In genomic region chr19:46623915-46624502, GRCh38 we compare ENCODE assay signal across 13 cellular contexts. TPM values are rescaled to one million over a fixed set of nuclear protein-coding genes. Genes with fewer than 3 reads are reported as not detected.
DNase-seq lines count a peak whose midpoint lies in the region; ATAC-seq, FAIRE-seq and TF ChIP-seq lines count a peak whose summit lies in the region.
"Had no signal": no experiment of that assay in that cellular context is flagged by ENCODE, and none has a peak within 500 bp of the region (broad histone marks: within the 10 kb centered on the region; RNA-seq: fewer than 3 reads in every experiment).

No MANE protein-coding gene starts in this region.

- H3K27ac ChIP-seq in dorsolateral prefrontal cortex, result peak overlapping the region in 3 of 59 donors; percentile 7 to 28 (median 26)

- H3K9me3 Mint-ChIP-seq in chondrocyte (ENCODE audit: low read depth) (no peaks in the 10 kb centered on the region), osteocyte (ENCODE audit: unreplicated experiment) (no peaks in the 10 kb centered on the region)

- FAIRE-seq in frontal cortex (lab: Jason Lieb, UNC), result no peak

- H3K4me1 Mint-ChIP-seq in chondrocyte (ENCODE audit: low read depth), result peaks cover 49% of the 10 kb centered on the region
- peaks cover 41% of the 10 kb centered on the region for H3K4me1 Mint-ChIP-seq in osteocyte (ENCODE audit: unreplicated experiment)

- no peak for TF ChIP-seq CTCF in AG09309 (IDR thresholded peaks at IDR 0.05; ENCODE audit: control insufficient read depth, insufficient read depth, low read depth, low read length, missing control alignments)
- no peak for TF ChIP-seq CTCF in GM12865 (IDR thresholded peaks at IDR 0.05; ENCODE audit: insufficient read depth, low read depth, low read length, missing control alignments)
- no peak for TF ChIP-seq CTCF in chondrocyte (IDR thresholded peaks at IDR 0.05)
- no peak for TF ChIP-seq CTCF in osteocyte (IDR thresholded peaks at IDR 0.05)
- no peak for TF ChIP-seq CTCF in dorsolateral prefrontal cortex (IDR thresholded peaks at IDR 0.05 in 54 of 56, conservative IDR thresholded peaks at IDR 0.05 in 2 of 56; ENCODE audit: low read depth in 1 of 56, partially characterized antibody in 56 of 56)

- no peak for DNase-seq in AG09309 (ENCODE audit: low read depth)
- no peak for DNase-seq in GM12865 (ENCODE audit: low read depth)
- no peak for DNase-seq in chondrocyte (ENCODE audit: low spot score)
- DNase-seq in osteocyte (ENCODE audit: extremely low spot score, unreplicated experiment), result no peak
- DNase-seq in dorsolateral prefrontal cortex, result no peak
- DNase-seq in frontal cortex (ENCODE audit: low spot score in 2 of 2), result no peak
- no peak for DNase-seq in HUDEP-2 (lab: John Stamatoyannopoulos, UW; ENCODE audit: unreplicated experiment in 76 of 76)
- DNase-seq: effector CD4-positive, alpha-beta T cell; NCI-H82; stimulated activated CD4-positive, alpha-beta T cell treated with anti-CD3 and anti-CD28 coated beads, Interleukin-15, amount 100 ng/mL, for 24 hours had no signal

- intact Hi-C loops in dorsolateral prefrontal cortex (cut with DNase I), result no loop called here

- H3K4me3 Mint-ChIP-seq in chondrocyte (ENCODE audit: unreplicated experiment) (peak overlapping the region; percentile 65), osteocyte (ENCODE audit: unreplicated experiment) (no peak overlapping the region)

- peak overlapping the region; percentile 65 for H3K27ac Mint-ChIP-seq in chondrocyte (ENCODE audit: unreplicated experiment)
- peak overlapping the region; percentile 57 for H3K27ac Mint-ChIP-seq in osteocyte (ENCODE audit: unreplicated experiment)

- no peak for ATAC-seq in GM21619 (IDR thresholded peaks at IDR 0.05; ENCODE audit: unreplicated experiment)

- H3K27me3 Mint-ChIP-seq in chondrocyte (ENCODE audit: low read depth) (no peaks in the 10 kb centered on the region), osteocyte (ENCODE audit: unreplicated experiment) (no peaks in the 10 kb centered on the region)

- H3K36me3 Mint-ChIP-seq in chondrocyte (ENCODE audit: low read depth) (no peaks in the 10 kb centered on the region), osteocyte (ENCODE audit: unreplicated experiment) (no peaks in the 10 kb centered on the region)

- H3K27me3 ChIP-seq in dorsolateral prefrontal cortex, result no peaks in the 10 kb centered on the region

- H3K4me3 ChIP-seq in AG09309 (ENCODE audit: control insufficient read depth, low read depth, low read length) (peak overlapping the region; percentile 9; the same call in 1 of the 2 replicates), GM12865 (ENCODE audit: low read depth, low read length) (peak overlapping the region; percentile 49), dorsolateral prefrontal cortex (no peak overlapping the region)

RNA-seq across cellular contexts. Expression of gene PTGIR, which starts 0.9 kb away (rescaled TPM):
- 0.80 to 2.4 TPM (median 2.2 TPM) in 3 replicates for total RNA-seq in chondrocyte
- total RNA-seq in osteocyte, result 0.31 and 0.38 TPM in 2 replicates
- 1 to 10 TPM in 20 of 120 experiments, under 1 TPM in 69, not detected in 31; 0.19 to 2.5 (median 0.63) TPM for total RNA-seq in dorsolateral prefrontal cortex
- total RNA-seq in frontal cortex, result not detected

RNA-seq across cellular contexts. Expression of gene GNG8, which starts 12.0 kb away (rescaled TPM):
- total RNA-seq in chondrocyte (not detected in 3 replicates), osteocyte (not detected in 2 replicates), dorsolateral prefrontal cortex (1 to 10 TPM in 43 of 120 experiments, not detected in 77; 3.1 to 9.9 (median 5.0) TPM), frontal cortex (not detected)
- total RNA-seq: H4, subcutaneous adipose tissue had no signal

RNA-seq across cellular contexts. Expression of gene CALM3, which starts 22.9 kb away (rescaled TPM):
- total RNA-seq in chondrocyte (137 to 148 TPM (median 144 TPM) in 3 replicates), osteocyte (167 and 168 TPM in 2 replicates), dorsolateral prefrontal cortex (1,000 to 10,000 TPM in 107 of 120 experiments, 100 to 1,000 TPM in 13; 467 to 2,124 (median 1,470) TPM), frontal cortex (211 TPM)

RNA-seq across cellular contexts. Expression of gene DACT3, which starts 37.0 kb away (rescaled TPM):
- total RNA-seq in chondrocyte (17.1 to 18.7 TPM (median 18.5 TPM) in 3 replicates), osteocyte (11.2 and 11.5 TPM in 2 replicates), dorsolateral prefrontal cortex (10 to 100 TPM; 57.1 to 95.2 (median 76.6) TPM), frontal cortex (17.5 TPM)

Comparison
In these comparisons a context has a peak if more than half of its experiments do, and no peak if none do; other contexts are left out.
1. H3K4me3 ChIP-seq: peak in AG09309 (single experiment) and GM12865 (single experiment); none in dorsolateral prefrontal cortex (0 of 59).